ENCODE assay signal across 24 cellular contexts in the genomic region with DNA sequence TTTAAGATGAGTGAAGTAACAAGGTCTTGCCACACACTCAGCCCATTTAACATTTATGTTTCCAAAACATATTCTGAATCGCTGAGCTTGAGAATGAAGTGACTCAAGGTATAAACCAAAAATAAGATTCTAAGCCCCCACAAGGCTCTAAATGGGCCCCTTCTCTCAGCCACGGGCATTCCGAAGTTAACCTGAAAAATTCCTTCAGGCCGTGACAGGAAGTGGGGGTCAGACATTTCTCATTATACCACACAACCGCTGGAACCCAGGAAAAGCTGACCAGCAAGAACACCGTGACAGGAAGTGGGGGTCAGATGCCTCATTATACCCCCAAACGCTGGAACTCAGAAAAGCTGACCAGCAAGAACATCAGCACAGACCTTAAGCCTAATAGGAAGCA.
"Had no signal": no experiment of that assay in that cellular context is flagged by ENCODE, and none has a peak within 500 bp of the region (broad histone marks: within the 10 kb centered on the region; RNA-seq: fewer than 3 reads in every experiment).

No MANE protein-coding gene starts in this region.

- H3K9me3 ChIP-seq: MG63 had no signal

- H3K27ac Mint-ChIP-seq: activated B cell treated with CpG ODN at 0.5 μM for 24 hours; activated CD4-positive, alpha-beta memory T cell treated with anti-CD3 and anti-CD28 coated beads for 36 hours; activated CD4-positive, alpha-beta T cell treated with anti-CD3 and anti-CD28 coated beads, Interleukin-2, amount 10 ng/mL, durations not matched to agents 24 days and 14 days; activated naive CD4-positive, alpha-beta T cell treated with anti-CD3 and anti-CD28 coated beads, Interleukin-2, amount 50 U/mL, for 24 hours; activated T-cell treated with anti-CD3 and anti-CD28 coated beads, Interleukin-2, amount 50 U/mL, for 24 hours; activated T-helper 1 cell treated with anti-CD3 and anti-CD28 coated beads, Interleukin-12 subunit alpha, Interleukin-12 subunit beta, Interleukin-2, Interleukin-4 antibody, amounts not matched to agents 30 ng/mL and 10 ng/mL and 1 ng/mL, durations not matched to agents 14 hours and 24 hours and 36 hours; T-cell had no signal

- H3K36me3 ChIP-seq: MG63 had no signal

- H3K36me3 Mint-ChIP-seq: T-cell had no signal

- H3K4me3 Mint-ChIP-seq: activated B cell treated with CpG ODN at 0.5 μM for 24 hours; activated CD4-positive, alpha-beta memory T cell treated with anti-CD3 and anti-CD28 coated beads for 36 hours; activated CD4-positive, alpha-beta T cell treated with anti-CD3 and anti-CD28 coated beads, Interleukin-2, amount 10 ng/mL, durations not matched to agents 24 days and 14 days; activated naive CD4-positive, alpha-beta T cell treated with anti-CD3 and anti-CD28 coated beads, Interleukin-2, amount 50 U/mL, for 24 hours; activated T-cell treated with anti-CD3 and anti-CD28 coated beads, Interleukin-2, amount 50 U/mL, for 24 hours; activated T-helper 1 cell treated with anti-CD3 and anti-CD28 coated beads, Interleukin-12 subunit alpha, Interleukin-12 subunit beta, Interleukin-2, Interleukin-4 antibody, amounts not matched to agents 30 ng/mL and 10 ng/mL and 1 ng/mL, durations not matched to agents 14 hours and 24 hours and 36 hours; central memory CD8-positive, alpha-beta T cell; T-cell had no signal

- H3K9me3 Mint-ChIP-seq: activated naive CD4-positive, alpha-beta T cell treated with anti-CD3 and anti-CD28 coated beads, Interleukin-2, amount 50 U/mL, for 24 hours; central memory CD8-positive, alpha-beta T cell had no signal

- DNase-seq: activated B cell treated with CpG ODN at 0.5 μM for 24 hours; activated CD4-positive, alpha-beta memory T cell treated with anti-CD3 and anti-CD28 coated beads for 36 hours; activated CD4-positive, alpha-beta T cell treated with anti-CD3 and anti-CD28 coated beads for 1 hour; activated CD4-positive, alpha-beta T cell treated with anti-CD3 and anti-CD28 coated beads, Interleukin-2, amount 10 ng/mL, durations not matched to agents 24 days and 14 days; activated effector memory CD4-positive, alpha-beta T cell treated with Interleukin-2 at 50 U/mL for 16 hours; activated naive CD4-positive, alpha-beta T cell; activated T-cell treated with anti-CD3 and anti-CD28 coated beads, Interleukin-2, amount 50 U/mL, for 24 hours; body of pancreas; KG1; MG63; NCI-H1105 treated with DMSO at 0.1 percent for 48 hours; NCI-H1436 treated with DMSO at 0.1 percent for 48 hours; NCI-H187; NCI-H2081; NCI-H510A treated with DMSO at 0.1 percent for 48 hours; NCI-H69; PC-9; T-cell; T-helper 2 cell; T1000 had no signal

- H3K27me3 ChIP-seq: body of pancreas, MG63 had no signal

- H3K4me3 ChIP-seq: body of pancreas, MG63, PC-9, SK-N-MC had no signal

- H3K4me1 Mint-ChIP-seq: activated B cell treated with CpG ODN at 0.5 μM for 24 hours; activated naive CD4-positive, alpha-beta T cell treated with anti-CD3 and anti-CD28 coated beads, Interleukin-2, amount 50 U/mL, for 24 hours; central memory CD8-positive, alpha-beta T cell; T-cell had no signal

- ATAC-seq: body of pancreas, T-cell had no signal

- H3K27ac ChIP-seq: body of pancreas, PC-9, SK-N-MC had no signal

- H3K27me3 Mint-ChIP-seq: activated CD4-positive, alpha-beta memory T cell treated with anti-CD3 and anti-CD28 coated beads for 36 hours; activated naive CD4-positive, alpha-beta T cell treated with anti-CD3 and anti-CD28 coated beads, Interleukin-2, amount 50 U/mL, for 24 hours; central memory CD8-positive, alpha-beta T cell had no signal

- H3K4me1 ChIP-seq: body of pancreas had no signal
